ENCODE assay signal across 14 cellular contexts in genomic region chr18:21747764-21748693, GRCh38. TPM values are rescaled to one million over a fixed set of nuclear protein-coding genes. Genes with fewer than 3 reads are reported as not detected.
DNase-seq lines count a peak whose midpoint lies in the region; ATAC-seq, FAIRE-seq and TF ChIP-seq lines count a peak whose summit lies in the region.
"Had no signal": no experiment of that assay in that cellular context is flagged by ENCODE, and none has a peak within 500 bp of the region (broad histone marks: within the 10 kb centered on the region; RNA-seq: fewer than 3 reads in every experiment).

No MANE protein-coding gene starts in this region.

- no peak for FAIRE-seq in astrocyte (lab: Jason Lieb, UNC)
- FAIRE-seq: endothelial cell of umbilical vein had no signal

- H3K9ac ChIP-seq in astrocyte (ENCODE audit: low read length), result no peak overlapping the region
- H3K9ac ChIP-seq: parathyroid adenoma had no signal

- H2AFZ ChIP-seq in astrocyte (ENCODE audit: low read depth, low read length), result no peak overlapping the region
- H2AFZ ChIP-seq: parathyroid adenoma had no signal

- H3K27me3 ChIP-seq in astrocyte (ENCODE audit: insufficient read depth, low read length) (no peaks in the 10 kb centered on the region), tibial artery (no peaks in the 10 kb centered on the region)
- H3K27me3 ChIP-seq: BE2C, brain microvascular endothelial cell had no signal

- H3K4me1 Mint-ChIP-seq in activated naive CD4-positive, alpha-beta T cell treated with anti-CD3 and anti-CD28 coated beads, Interleukin-2, amount 50 U/mL, for 24 hours, result peaks cover 54% of the 10 kb centered on the region
- H3K4me1 Mint-ChIP-seq in astrocyte (ENCODE audit: low read depth, unreplicated experiment), result peaks cover 20% of the 10 kb centered on the region
- H3K4me1 Mint-ChIP-seq in stimulated activated effector memory CD8-positive, alpha-beta T cell treated with anti-CD3 and anti-CD28 coated beads, Interleukin-12 subunit alpha, Interleukin-12 subunit beta, amount 100 ng/mL, for 72 hours, result peaks cover 56% of the 10 kb centered on the region

- intact Hi-C loops in tibial artery (cut with DNase I; ENCODE audit: low total_unique reads), result no loop called here

- peaks cover 97% of the 10 kb centered on the region for H3K79me2 ChIP-seq in astrocyte (ENCODE audit: insufficient read depth, low read length)

- peak; percentile 62 for ATAC-seq in stimulated activated effector memory CD8-positive, alpha-beta T cell treated with anti-CD3 and anti-CD28 coated beads, Interleukin-12 subunit alpha, Interleukin-12 subunit beta, amount 100 ng/mL, for 72 hours
- no peak for ATAC-seq in HG03139 (IDR thresholded peaks at IDR 0.05; ENCODE audit: unreplicated experiment)

- H3K27ac Mint-ChIP-seq in activated naive CD4-positive, alpha-beta T cell treated with anti-CD3 and anti-CD28 coated beads, Interleukin-2, amount 50 U/mL, for 24 hours, result peak overlapping the region; percentile 47
- no peak overlapping the region for H3K27ac Mint-ChIP-seq in astrocyte (ENCODE audit: unreplicated experiment)
- peak overlapping the region; percentile 80 for H3K27ac Mint-ChIP-seq in stimulated activated effector memory CD8-positive, alpha-beta T cell treated with anti-CD3 and anti-CD28 coated beads, Interleukin-12 subunit alpha, Interleukin-12 subunit beta, amount 100 ng/mL, for 72 hours

- H3K9me3 ChIP-seq in astrocyte (ENCODE audit: insufficient read depth, low read depth, low read length) (no peaks in the 10 kb centered on the region), tibial artery (no peaks in the 10 kb centered on the region)
- H3K9me3 ChIP-seq: BE2C had no signal

- peak overlapping the region; percentile 13 for H3K4me2 ChIP-seq in astrocyte (ENCODE audit: low read length)

- H3K36me3 ChIP-seq in astrocyte (ENCODE audit: insufficient read depth, low read length) (no peaks in the 10 kb centered on the region), tibial artery (no peaks in the 10 kb centered on the region)
- H3K36me3 ChIP-seq: BE2C, brain microvascular endothelial cell had no signal

- H3K27ac ChIP-seq in astrocyte (ENCODE audit: low read depth, low read length) (no peak overlapping the region), tibial artery (no peak overlapping the region)
- H3K27ac ChIP-seq: brain microvascular endothelial cell, parathyroid adenoma had no signal

- peaks cover 2% of the 10 kb centered on the region for H3K36me3 Mint-ChIP-seq in activated naive CD4-positive, alpha-beta T cell treated with anti-CD3 and anti-CD28 coated beads, Interleukin-2, amount 50 U/mL, for 24 hours
- no peaks in the 10 kb centered on the region for H3K36me3 Mint-ChIP-seq in astrocyte (ENCODE audit: low read depth, unreplicated experiment)
- peaks cover 23% of the 10 kb centered on the region for H3K36me3 Mint-ChIP-seq in stimulated activated effector memory CD8-positive, alpha-beta T cell treated with anti-CD3 and anti-CD28 coated beads, Interleukin-12 subunit alpha, Interleukin-12 subunit beta, amount 100 ng/mL, for 72 hours

- H3K4me1 ChIP-seq in astrocyte (ENCODE audit: insufficient read depth, low read length), result peaks cover 4% of the 10 kb centered on the region
- peaks cover 0 to 48% (median 13%) of the 10 kb centered on the region in 4 donors for H3K4me1 ChIP-seq in tibial artery

- peaks cover 69% of the 10 kb centered on the region for H4K20me1 ChIP-seq in astrocyte (ENCODE audit: insufficient read depth, low read length)

- no peak overlapping the region for H3K4me3 Mint-ChIP-seq in activated naive CD4-positive, alpha-beta T cell treated with anti-CD3 and anti-CD28 coated beads, Interleukin-2, amount 50 U/mL, for 24 hours
- no peak overlapping the region for H3K4me3 Mint-ChIP-seq in astrocyte (ENCODE audit: unreplicated experiment)
- peak overlapping the region; percentile 23 for H3K4me3 Mint-ChIP-seq in stimulated activated effector memory CD8-positive, alpha-beta T cell treated with anti-CD3 and anti-CD28 coated beads, Interleukin-12 subunit alpha, Interleukin-12 subunit beta, amount 100 ng/mL, for 72 hours

- no peaks in the 10 kb centered on the region for H3K9me3 Mint-ChIP-seq in activated naive CD4-positive, alpha-beta T cell treated with anti-CD3 and anti-CD28 coated beads, Interleukin-2, amount 50 U/mL, for 24 hours
- H3K9me3 Mint-ChIP-seq in astrocyte (ENCODE audit: unreplicated experiment), result no peaks in the 10 kb centered on the region
- H3K9me3 Mint-ChIP-seq in stimulated activated effector memory CD8-positive, alpha-beta T cell treated with anti-CD3 and anti-CD28 coated beads, Interleukin-12 subunit alpha, Interleukin-12 subunit beta, amount 100 ng/mL, for 72 hours, result no peaks in the 10 kb centered on the region

- H3K27me3 Mint-ChIP-seq in activated naive CD4-positive, alpha-beta T cell treated with anti-CD3 and anti-CD28 coated beads, Interleukin-2, amount 50 U/mL, for 24 hours, result no peaks in the 10 kb centered on the region
- no peaks in the 10 kb centered on the region for H3K27me3 Mint-ChIP-seq in astrocyte (ENCODE audit: low read depth, unreplicated experiment)

- H3K4me3 ChIP-seq in astrocyte (ENCODE audit: insufficient read depth, low read depth, low read length) (no peak overlapping the region), tibial artery (no peak overlapping the region)

- no peak for DNase-seq in activated naive CD4-positive, alpha-beta T cell (lab: John Stamatoyannopoulos, UW)
- DNase-seq in M059J (ENCODE audit: low read depth) (peak; percentile 12), astrocyte (ENCODE audit: low read depth) (no peak), ureter (ENCODE audit: low spot score) (no peak), tibial artery (no peak)
- DNase-seq in stimulated activated effector memory CD8-positive, alpha-beta T cell treated with anti-CD3 and anti-CD28 coated beads, Interleukin-12 subunit alpha, Interleukin-12 subunit beta, amount 100 ng/mL, for 72 hours (ENCODE audit: low spot score in 2 of 2), result no peak
- DNase-seq: BE2C, brain microvascular endothelial cell, HCEC 1CT, NCI-H187 treated with DMSO at 0.1 percent for 48 hours had no signal

- TF ChIP-seq CTCF in astrocyte (IDR thresholded peaks at IDR 0.05; ENCODE audit: insufficient read depth, low read depth, low read length) (no peak), tibial artery (IDR thresholded peaks at IDR 0.05) (no peak)

RNA-seq across cellular contexts. Expression of gene MIB1, which starts 7.4 kb away (rescaled TPM):
- 26.5 and 39.6 TPM in 2 replicates for total RNA-seq in M059J (2014; rRNA removed; shearing (Covaris generic))
- total RNA-seq in astrocyte (56.1 and 56.8 TPM in 2 replicates), ureter (45.3 TPM)

RNA-seq across cellular contexts. Expression of gene ABHD3, which starts 43.5 kb away (rescaled TPM):
- total RNA-seq in M059J (2014; rRNA removed; shearing (Covaris generic)), result 38.2 and 45.6 TPM in 2 replicates
- total RNA-seq in astrocyte (5.1 and 6.4 TPM in 2 replicates), ureter (16.5 TPM)
